Comparison of ENCODE assay signal across 1 cellular context in the genomic region with DNA sequence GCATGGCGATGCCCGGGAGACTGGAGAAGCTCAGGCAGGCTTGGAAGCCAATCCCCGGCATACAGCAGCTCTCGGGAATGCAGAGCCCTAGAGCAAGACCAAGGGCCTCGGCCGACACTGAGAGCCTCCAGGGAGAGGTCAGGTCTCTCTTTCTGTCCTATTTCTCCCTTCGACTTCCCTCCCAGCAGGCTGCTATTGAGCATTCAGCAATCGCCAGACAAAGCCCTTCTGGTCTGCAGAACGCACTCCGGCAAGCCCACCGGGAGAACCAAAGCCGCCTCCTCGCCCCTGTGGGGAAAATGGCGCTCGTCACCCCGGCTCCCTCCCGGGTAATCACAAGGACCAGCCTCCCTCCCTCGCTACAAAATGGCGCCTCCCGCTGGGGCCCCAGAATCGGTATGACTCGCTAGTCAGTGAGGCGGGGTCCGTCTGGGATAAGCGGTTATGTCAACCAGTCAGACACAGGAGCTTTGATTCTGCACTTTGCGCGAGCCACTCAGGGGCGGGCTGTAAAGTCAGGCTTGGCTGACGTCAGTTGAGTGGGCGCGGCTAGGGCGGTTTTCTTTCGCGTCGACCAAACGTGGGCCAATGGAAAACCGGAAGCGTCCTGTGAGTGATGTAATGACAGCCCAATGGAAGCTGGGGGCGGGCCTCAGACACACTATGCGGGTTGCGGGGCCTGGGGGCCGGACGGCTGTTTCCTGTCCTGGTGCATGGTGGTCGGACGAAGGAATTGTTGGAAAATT.
TF ChIP-seq lines count a peak whose summit lies in the region.

ZNF143 (plus strand) TSS at position 691 of the 746 bp plus-strand sequence. CDS start 10,297 bp downstream, outside the sequence.

TF ChIP-seq in H1, 55 proteins besides CTCF, POLR2A, EP300 and RAD21 (continued from another document):
- TF ChIP-seq, protein P1, sequence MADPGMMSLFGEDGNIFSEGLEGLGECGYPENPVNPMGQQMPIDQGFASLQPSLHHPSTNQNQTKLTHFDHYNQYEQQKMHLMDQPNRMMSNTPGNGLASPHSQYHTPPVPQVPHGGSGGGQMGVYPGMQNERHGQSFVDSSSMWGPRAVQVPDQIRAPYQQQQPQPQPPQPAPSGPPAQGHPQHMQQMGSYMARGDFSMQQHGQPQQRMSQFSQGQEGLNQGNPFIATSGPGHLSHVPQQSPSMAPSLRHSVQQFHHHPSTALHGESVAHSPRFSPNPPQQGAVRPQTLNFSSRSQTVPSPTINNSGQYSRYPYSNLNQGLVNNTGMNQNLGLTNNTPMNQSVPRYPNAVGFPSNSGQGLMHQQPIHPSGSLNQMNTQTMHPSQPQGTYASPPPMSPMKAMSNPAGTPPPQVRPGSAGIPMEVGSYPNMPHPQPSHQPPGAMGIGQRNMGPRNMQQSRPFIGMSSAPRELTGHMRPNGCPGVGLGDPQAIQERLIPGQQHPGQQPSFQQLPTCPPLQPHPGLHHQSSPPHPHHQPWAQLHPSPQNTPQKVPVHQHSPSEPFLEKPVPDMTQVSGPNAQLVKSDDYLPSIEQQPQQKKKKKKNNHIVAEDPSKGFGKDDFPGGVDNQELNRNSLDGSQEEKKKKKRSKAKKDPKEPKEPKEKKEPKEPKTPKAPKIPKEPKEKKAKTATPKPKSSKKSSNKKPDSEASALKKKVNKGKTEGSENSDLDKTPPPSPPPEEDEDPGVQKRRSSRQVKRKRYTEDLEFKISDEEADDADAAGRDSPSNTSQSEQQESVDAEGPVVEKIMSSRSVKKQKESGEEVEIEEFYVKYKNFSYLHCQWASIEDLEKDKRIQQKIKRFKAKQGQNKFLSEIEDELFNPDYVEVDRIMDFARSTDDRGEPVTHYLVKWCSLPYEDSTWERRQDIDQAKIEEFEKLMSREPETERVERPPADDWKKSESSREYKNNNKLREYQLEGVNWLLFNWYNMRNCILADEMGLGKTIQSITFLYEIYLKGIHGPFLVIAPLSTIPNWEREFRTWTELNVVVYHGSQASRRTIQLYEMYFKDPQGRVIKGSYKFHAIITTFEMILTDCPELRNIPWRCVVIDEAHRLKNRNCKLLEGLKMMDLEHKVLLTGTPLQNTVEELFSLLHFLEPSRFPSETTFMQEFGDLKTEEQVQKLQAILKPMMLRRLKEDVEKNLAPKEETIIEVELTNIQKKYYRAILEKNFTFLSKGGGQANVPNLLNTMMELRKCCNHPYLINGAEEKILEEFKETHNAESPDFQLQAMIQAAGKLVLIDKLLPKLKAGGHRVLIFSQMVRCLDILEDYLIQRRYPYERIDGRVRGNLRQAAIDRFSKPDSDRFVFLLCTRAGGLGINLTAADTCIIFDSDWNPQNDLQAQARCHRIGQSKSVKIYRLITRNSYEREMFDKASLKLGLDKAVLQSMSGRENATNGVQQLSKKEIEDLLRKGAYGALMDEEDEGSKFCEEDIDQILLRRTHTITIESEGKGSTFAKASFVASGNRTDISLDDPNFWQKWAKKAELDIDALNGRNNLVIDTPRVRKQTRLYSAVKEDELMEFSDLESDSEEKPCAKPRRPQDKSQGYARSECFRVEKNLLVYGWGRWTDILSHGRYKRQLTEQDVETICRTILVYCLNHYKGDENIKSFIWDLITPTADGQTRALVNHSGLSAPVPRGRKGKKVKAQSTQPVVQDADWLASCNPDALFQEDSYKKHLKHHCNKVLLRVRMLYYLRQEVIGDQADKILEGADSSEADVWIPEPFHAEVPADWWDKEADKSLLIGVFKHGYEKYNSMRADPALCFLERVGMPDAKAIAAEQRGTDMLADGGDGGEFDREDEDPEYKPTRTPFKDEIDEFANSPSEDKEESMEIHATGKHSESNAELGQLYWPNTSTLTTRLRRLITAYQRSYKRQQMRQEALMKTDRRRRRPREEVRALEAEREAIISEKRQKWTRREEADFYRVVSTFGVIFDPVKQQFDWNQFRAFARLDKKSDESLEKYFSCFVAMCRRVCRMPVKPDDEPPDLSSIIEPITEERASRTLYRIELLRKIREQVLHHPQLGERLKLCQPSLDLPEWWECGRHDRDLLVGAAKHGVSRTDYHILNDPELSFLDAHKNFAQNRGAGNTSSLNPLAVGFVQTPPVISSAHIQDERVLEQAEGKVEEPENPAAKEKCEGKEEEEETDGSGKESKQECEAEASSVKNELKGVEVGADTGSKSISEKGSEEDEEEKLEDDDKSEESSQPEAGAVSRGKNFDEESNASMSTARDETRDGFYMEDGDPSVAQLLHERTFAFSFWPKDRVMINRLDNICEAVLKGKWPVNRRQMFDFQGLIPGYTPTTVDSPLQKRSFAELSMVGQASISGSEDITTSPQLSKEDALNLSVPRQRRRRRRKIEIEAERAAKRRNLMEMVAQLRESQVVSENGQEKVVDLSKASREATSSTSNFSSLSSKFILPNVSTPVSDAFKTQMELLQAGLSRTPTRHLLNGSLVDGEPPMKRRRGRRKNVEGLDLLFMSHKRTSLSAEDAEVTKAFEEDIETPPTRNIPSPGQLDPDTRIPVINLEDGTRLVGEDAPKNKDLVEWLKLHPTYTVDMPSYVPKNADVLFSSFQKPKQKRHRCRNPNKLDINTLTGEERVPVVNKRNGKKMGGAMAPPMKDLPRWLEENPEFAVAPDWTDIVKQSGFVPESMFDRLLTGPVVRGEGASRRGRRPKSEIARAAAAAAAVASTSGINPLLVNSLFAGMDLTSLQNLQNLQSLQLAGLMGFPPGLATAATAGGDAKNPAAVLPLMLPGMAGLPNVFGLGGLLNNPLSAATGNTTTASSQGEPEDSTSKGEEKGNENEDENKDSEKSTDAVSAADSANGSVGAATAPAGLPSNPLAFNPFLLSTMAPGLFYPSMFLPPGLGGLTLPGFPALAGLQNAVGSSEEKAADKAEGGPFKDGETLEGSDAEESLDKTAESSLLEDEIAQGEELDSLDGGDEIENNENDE (IDR thresholded peaks at IDR 0.05; ENCODE audit: insufficient replicate concordance, low read length): no peak
- TF ChIP-seq CBX8 (IDR thresholded peaks at IDR 0.05; ENCODE audit: borderline replicate concordance, low read depth, low read length): no peak
- peak in 1 of 2 experiments; percentile 33; a peak in 1 of 4 replicates for TF ChIP-seq SIN3A (conservative IDR thresholded peaks at IDR 0.05 in 1 of 2, IDR thresholded peaks at IDR 0.05 in 1 of 2; ENCODE audit: low read depth in 1 of 2, low read length in 2 of 2)
- TF ChIP-seq POU5F1 (IDR thresholded peaks at IDR 0.05; ENCODE audit: low read depth, low read length): no peak
- peak; percentile 31; the same call in 1 of the 2 replicates for TF ChIP-seq E2F6 (IDR thresholded peaks at IDR 0.05)
- TF ChIP-seq TEAD4 (IDR thresholded peaks at IDR 0.05; ENCODE audit: low read depth, low read length): no peak
- TF ChIP-seq, protein P2, sequence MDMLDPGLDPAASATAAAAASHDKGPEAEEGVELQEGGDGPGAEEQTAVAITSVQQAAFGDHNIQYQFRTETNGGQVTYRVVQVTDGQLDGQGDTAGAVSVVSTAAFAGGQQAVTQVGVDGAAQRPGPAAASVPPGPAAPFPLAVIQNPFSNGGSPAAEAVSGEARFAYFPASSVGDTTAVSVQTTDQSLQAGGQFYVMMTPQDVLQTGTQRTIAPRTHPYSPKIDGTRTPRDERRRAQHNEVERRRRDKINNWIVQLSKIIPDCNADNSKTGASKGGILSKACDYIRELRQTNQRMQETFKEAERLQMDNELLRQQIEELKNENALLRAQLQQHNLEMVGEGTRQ (IDR thresholded peaks at IDR 0.05; ENCODE audit: low read length): no peak
- peak; percentile 42; the same call in 1 of the 2 replicates for TF ChIP-seq ATF2 (IDR thresholded peaks at IDR 0.05; ENCODE audit: low read length)
- TF ChIP-seq RNF2 (IDR thresholded peaks at IDR 0.05; ENCODE audit: borderline replicate concordance, low read depth, low read length, missing control alignments, poor library complexity, severe bottlenecking): no peak
- peak; percentile 98 for TF ChIP-seq SAP30 (IDR thresholded peaks at IDR 0.05; ENCODE audit: insufficient read depth, insufficient replicate concordance, low read length)
- TF ChIP-seq SP2 (IDR thresholded peaks at IDR 0.05; ENCODE audit: low read length): peak; percentile 91
- TF ChIP-seq RXRA (IDR thresholded peaks at IDR 0.05; ENCODE audit: insufficient read depth, low read depth, low read length): no peak
- TF ChIP-seq CEBPB (IDR thresholded peaks at IDR 0.05; ENCODE audit: low read depth, low read length): no peak
- no peak for TF ChIP-seq NRF1 (IDR thresholded peaks at IDR 0.05; ENCODE audit: low read depth, low read length)
- no peak for TF ChIP-seq CTBP2 (IDR thresholded peaks at IDR 0.05; ENCODE audit: borderline replicate concordance, insufficient read depth, insufficient read length, low read length)
- peak; percentile 50; the same call in 1 of the 2 replicates for TF ChIP-seq GTF2F1 (IDR thresholded peaks at IDR 0.05; ENCODE audit: borderline replicate concordance, low read depth, low read length)
- TF ChIP-seq SP1 (IDR thresholded peaks at IDR 0.05; ENCODE audit: low read depth, low read length): peak; percentile 95
- no peak for TF ChIP-seq JUN (IDR thresholded peaks at IDR 0.05; ENCODE audit: low read depth, low read length)
- TF ChIP-seq POLR2AphosphoS5 (IDR thresholded peaks at IDR 0.05; ENCODE audit: low read depth, low read length): peak; percentile 97
- peak; percentile 89 for TF ChIP-seq TBP (IDR thresholded peaks at IDR 0.05; ENCODE audit: low read depth, low read length)
- no peak for TF ChIP-seq FOSL1 (IDR thresholded peaks at IDR 0.05; ENCODE audit: insufficient read depth, low read depth, low read length)
- no peak for TF ChIP-seq RFX5 (IDR thresholded peaks at IDR 0.05; ENCODE audit: borderline replicate concordance, low read depth, low read length)
- peak; percentile 86 for TF ChIP-seq CHD2 (IDR thresholded peaks at IDR 0.05; ENCODE audit: low read length)
- peak; percentile 90 for TF ChIP-seq TAF1 (IDR thresholded peaks at IDR 0.05; ENCODE audit: low read depth, low read length)
- TF ChIP-seq JUND (IDR thresholded peaks at IDR 0.05; ENCODE audit: low read length): no peak
- TF ChIP-seq SIRT6 (IDR thresholded peaks at IDR 0.05; ENCODE audit: low read length): no peak
- TF ChIP-seq GABPA (IDR thresholded peaks at IDR 0.05; ENCODE audit: borderline replicate concordance, insufficient read depth, low read length): peak; percentile 84; the same call in 1 of the 2 replicates
- no peak for TF ChIP-seq BACH1 (IDR thresholded peaks at IDR 0.05; ENCODE audit: low read length)
- peak; percentile 50; the same call in 1 of the 2 replicates for TF ChIP-seq SIX5 (IDR thresholded peaks at IDR 0.05; ENCODE audit: low read depth, low read length)
- peak; percentile 49; the same call in 1 of the 2 replicates for TF ChIP-seq ATF3 (IDR thresholded peaks at IDR 0.05; ENCODE audit: insufficient read depth, low read depth, low read length)
- no peak for TF ChIP-seq KDM1A (IDR thresholded peaks at IDR 0.05; ENCODE audit: borderline replicate concordance, low read length)
- TF ChIP-seq RBBP5 (IDR thresholded peaks at IDR 0.05; ENCODE audit: borderline replicate concordance, low read depth, low read length): no peak
- peak; percentile 96 for TF ChIP-seq CREB1 (IDR thresholded peaks at IDR 0.05)
- peak; percentile 83 for TF ChIP-seq PHF8 (conservative IDR thresholded peaks at IDR 0.05; ENCODE audit: low read depth, low read length)
- no peak for TF ChIP-seq KDM5A (IDR thresholded peaks at IDR 0.05; ENCODE audit: low read length)
- TF ChIP-seq ASH2L (IDR thresholded peaks at IDR 0.05; ENCODE audit: low read length): no peak
- no peak for TF ChIP-seq SUZ12 (IDR thresholded peaks at IDR 0.05; ENCODE audit: low read length)
- TF ChIP-seq ZNF274 (IDR thresholded peaks at IDR 0.05; ENCODE audit: borderline replicate concordance, extremely low read depth, low read length): no peak
- peak; percentile 96 for TF ChIP-seq SP4 (IDR thresholded peaks at IDR 0.05; ENCODE audit: low read length)
- no peak for TF ChIP-seq MAFK (IDR thresholded peaks at IDR 0.05; ENCODE audit: low read depth, low read length)
- TF ChIP-seq TCF12 (IDR thresholded peaks at IDR 0.05; ENCODE audit: low read depth, low read length): no peak
- TF ChIP-seq YY1 (IDR thresholded peaks at IDR 0.05; ENCODE audit: low read depth, low read length): peak; percentile 100
- peak; percentile 93 for TF ChIP-seq TAF7 (optimal IDR thresholded peaks at IDR 0.05; ENCODE audit: borderline replicate concordance, low read depth, low read length)
- TF ChIP-seq HDAC6 (IDR thresholded peaks at IDR 0.05; ENCODE audit: low read depth, low read length): no peak
- TF ChIP-seq NANOG (IDR thresholded peaks at IDR 0.05; ENCODE audit: insufficient read depth, low read depth, low read length, poor library complexity, severe bottlenecking): peak; percentile 31
- TF ChIP-seq BCL11A (IDR thresholded peaks at IDR 0.05; ENCODE audit: low read depth in 2 of 2, low read length in 2 of 2): no peak
